ENCODE assay signal across 8 cellular contexts in the genomic region with DNA sequence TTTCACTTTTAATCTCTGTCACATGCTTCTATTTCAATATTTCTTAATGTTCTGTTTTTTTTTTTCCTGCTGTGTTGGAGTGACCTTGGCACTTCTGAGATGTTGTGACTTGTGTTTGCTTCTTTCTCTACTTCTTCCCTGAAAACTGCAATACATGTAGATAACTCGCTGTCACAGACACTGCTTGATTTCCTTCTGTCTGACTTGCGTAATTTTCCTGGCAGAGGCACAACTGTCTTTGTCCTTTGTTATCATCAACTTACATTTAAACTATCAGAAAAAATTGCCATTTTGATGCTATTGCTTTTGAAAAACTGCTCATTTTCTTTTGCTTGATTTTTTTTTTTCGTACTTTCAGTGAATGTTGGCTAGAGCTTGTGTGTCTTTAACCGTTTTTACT.
DNase-seq lines count a peak whose midpoint lies in the region; ATAC-seq and TF ChIP-seq lines count a peak whose summit lies in the region.

No MANE protein-coding gene starts in this region.

- H3K9me3 ChIP-seq in stomach: no peaks in the 10 kb centered on the region

- DNase-seq in activated CD4-positive, alpha-beta T cell treated with anti-CD3 and anti-CD28 coated beads, Interleukin-2, amount 10 ng/mL, durations not matched to agents 7 days and 5 days: no peak
- DNase-seq in activated CD4-positive, alpha-beta T cell treated with anti-CD3 and anti-CD28 coated beads for 4 hours: no peak
- DNase-seq in iris pigment epithelial cell (ENCODE audit: low read depth) (peak; percentile 82), stomach (no peak), NCI-H226 (no peak), NCI-H146 treated with DMSO at 0.1 percent for 48 hours (lab: John Stamatoyannopoulos, UW; ENCODE audit: unreplicated experiment) (no peak)

- ATAC-seq in activated T-helper 17 cell treated with anti-CD3 and anti-CD28 coated beads, Interleukin-2, amount 50 U/mL, for 72 hours (replicated peaks): no peak
- no peak for ATAC-seq in HG02610 (IDR thresholded peaks at IDR 0.05; ENCODE audit: unreplicated experiment)

- no peaks in the 10 kb centered on the region for H3K27me3 Mint-ChIP-seq in activated CD4-positive, alpha-beta T cell treated with anti-CD3 and anti-CD28 coated beads, Interleukin-2, amount 10 ng/mL, durations not matched to agents 7 days and 5 days
- H3K27me3 Mint-ChIP-seq in activated T-helper 17 cell treated with anti-CD3 and anti-CD28 coated beads, Interleukin-2, amount 50 U/mL, for 72 hours: no peaks in the 10 kb centered on the region

- no peaks in the 10 kb centered on the region for H3K27me3 ChIP-seq in stomach

- H3K9me3 Mint-ChIP-seq in activated CD4-positive, alpha-beta T cell treated with anti-CD3 and anti-CD28 coated beads, Interleukin-2, amount 10 ng/mL, durations not matched to agents 7 days and 5 days: peaks cover 12% of the 10 kb centered on the region
- H3K9me3 Mint-ChIP-seq in activated T-helper 17 cell treated with anti-CD3 and anti-CD28 coated beads, Interleukin-2, amount 50 U/mL, for 72 hours: no peaks in the 10 kb centered on the region

- H3K27ac Mint-ChIP-seq in activated CD4-positive, alpha-beta T cell treated with anti-CD3 and anti-CD28 coated beads, Interleukin-2, amount 10 ng/mL, durations not matched to agents 7 days and 5 days: peak overlapping the region; percentile 84
- peak overlapping the region; percentile 70 for H3K27ac Mint-ChIP-seq in activated T-helper 17 cell treated with anti-CD3 and anti-CD28 coated beads, Interleukin-2, amount 50 U/mL, for 72 hours

- intact Hi-C loops in stomach (cut with DNase I; ENCODE audit: low total_unique reads): no loop called here

- H3K27ac ChIP-seq in stomach: peak overlapping the region in 3 of 5 donors; percentile 17 to 47 (median 37)

- peaks cover 75% of the 10 kb centered on the region for H3K4me1 Mint-ChIP-seq in activated CD4-positive, alpha-beta T cell treated with anti-CD3 and anti-CD28 coated beads, Interleukin-2, amount 10 ng/mL, durations not matched to agents 7 days and 5 days
- peaks cover 72% of the 10 kb centered on the region for H3K4me1 Mint-ChIP-seq in activated T-helper 17 cell treated with anti-CD3 and anti-CD28 coated beads, Interleukin-2, amount 50 U/mL, for 72 hours

- no peak overlapping the region for H3K4me3 Mint-ChIP-seq in activated CD4-positive, alpha-beta T cell treated with anti-CD3 and anti-CD28 coated beads, Interleukin-2, amount 10 ng/mL, durations not matched to agents 7 days and 5 days
- peak overlapping the region; percentile 64 for H3K4me3 Mint-ChIP-seq in activated T-helper 17 cell treated with anti-CD3 and anti-CD28 coated beads, Interleukin-2, amount 50 U/mL, for 72 hours

- POLR2A ChIA-PET in activated CD4-positive, alpha-beta T cell treated with anti-CD3 and anti-CD28 coated beads, Interleukin-2, amount 10 ng/mL, durations not matched to agents 7 days and 5 days (lab: Charles Lee): no interaction called here

- CTCF ChIA-PET in activated CD4-positive, alpha-beta T cell treated with anti-CD3 and anti-CD28 coated beads, Interleukin-2, amount 10 ng/mL, durations not matched to agents 7 days and 5 days (lab: Charles Lee): no interaction called here

- H3K4me1 ChIP-seq in stomach: peaks cover 13 to 57% (median 33%) of the 10 kb centered on the region in 4 donors

- H3K36me3 ChIP-seq in stomach: no peaks in the 10 kb centered on the region

- peaks cover 31% of the 10 kb centered on the region for H3K36me3 Mint-ChIP-seq in activated CD4-positive, alpha-beta T cell treated with anti-CD3 and anti-CD28 coated beads, Interleukin-2, amount 10 ng/mL, durations not matched to agents 7 days and 5 days (ENCODE audit: low read depth)
- peaks cover 5% of the 10 kb centered on the region for H3K36me3 Mint-ChIP-seq in activated T-helper 17 cell treated with anti-CD3 and anti-CD28 coated beads, Interleukin-2, amount 50 U/mL, for 72 hours (ENCODE audit: low read depth)

- 31 to 49% (median 46%) methylated on average over 4 of the region's 4 CpGs for WGBS in stomach, 5 donors

- TF ChIP-seq EP300 in stomach (IDR thresholded peaks at IDR 0.05): no peak

- no peak for TF ChIP-seq POLR2A in stomach (IDR thresholded peaks at IDR 0.05)

- TF ChIP-seq CTCF in stomach (IDR thresholded peaks at IDR 0.05): no peak

- H3K4me3 ChIP-seq in stomach: no peak overlapping the region
